ENCODE assay signal across 21 cellular contexts in the genomic region with DNA sequence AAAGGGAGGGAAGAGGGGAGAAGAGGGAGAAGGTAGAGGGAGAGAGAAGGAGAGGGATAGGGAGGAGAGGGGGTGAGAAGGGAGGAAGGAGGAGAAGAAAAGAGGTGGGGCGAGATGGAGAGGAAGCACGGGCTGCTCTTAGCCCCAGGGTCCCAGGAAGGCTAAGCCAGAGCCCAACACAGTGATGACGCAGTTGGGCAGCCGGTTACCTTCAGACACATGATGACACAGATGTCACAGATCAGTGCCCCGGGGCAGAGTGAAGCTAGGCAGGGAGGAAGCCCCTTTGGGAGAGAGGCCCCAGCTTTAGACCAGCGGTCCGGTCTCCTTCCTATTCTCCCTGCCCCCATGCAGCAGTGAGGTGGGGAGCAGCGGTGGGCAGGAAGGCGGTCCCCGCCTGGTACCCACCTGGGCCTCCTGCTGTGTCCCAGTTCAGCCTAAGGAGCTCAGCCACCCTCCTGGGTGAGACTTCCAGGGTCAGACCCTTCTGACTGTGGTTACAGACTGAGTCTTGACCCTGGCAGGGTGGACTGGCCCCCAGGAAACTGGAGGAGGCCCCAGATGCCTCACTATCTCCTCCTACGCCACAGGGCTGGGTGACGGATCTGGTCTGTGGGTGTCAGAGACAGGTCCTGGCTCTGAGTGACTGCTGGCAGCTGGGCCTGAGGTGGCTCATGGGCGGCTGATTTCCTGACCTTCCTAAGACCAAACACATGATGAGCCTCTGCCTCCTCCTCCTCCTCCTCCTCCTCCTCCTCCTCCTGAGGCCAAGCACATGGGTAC. TPM values are rescaled to one million over a fixed set of nuclear protein-coding genes. Genes with fewer than 3 reads are reported as not detected.
"Had no signal": no experiment of that assay in that cellular context is flagged by ENCODE, and none has a peak within 500 bp of the region (broad histone marks: within the 10 kb centered on the region; RNA-seq: fewer than 3 reads in every experiment).

No MANE protein-coding gene starts in this region.

- H3K36me3 Mint-ChIP-seq: naive thymus-derived CD4-positive, alpha-beta T cell had no signal

- ATAC-seq: effector memory CD8-positive, alpha-beta T cell; left colon; naive thymus-derived CD4-positive, alpha-beta T cell had no signal

- H3K27me3 ChIP-seq: upper lobe of left lung had no signal

- H3K9me3 Mint-ChIP-seq: dendritic cell treated with granulocyte-macrophage colony-stimulating factor and Interleukin-4, amounts not matched to agents 40 ng/mL and 50 ng/mL, for 4 days; effector memory CD8-positive, alpha-beta T cell; naive thymus-derived CD4-positive, alpha-beta T cell had no signal

- H3K27ac Mint-ChIP-seq: dendritic cell treated with granulocyte-macrophage colony-stimulating factor and Interleukin-4, amounts not matched to agents 40 ng/mL and 50 ng/mL, for 4 days; effector memory CD8-positive, alpha-beta T cell; naive thymus-derived CD4-positive, alpha-beta T cell had no signal

- H3K4me3 Mint-ChIP-seq: dendritic cell treated with granulocyte-macrophage colony-stimulating factor and Interleukin-4, amounts not matched to agents 40 ng/mL and 50 ng/mL, for 4 days; effector memory CD8-positive, alpha-beta T cell; naive thymus-derived CD4-positive, alpha-beta T cell had no signal

- H3K4me3 ChIP-seq: heart right ventricle, suprapubic skin, upper lobe of left lung had no signal

- H3K4me1 Mint-ChIP-seq: naive thymus-derived CD4-positive, alpha-beta T cell had no signal

- H3K9me3 ChIP-seq: heart right ventricle, suprapubic skin, upper lobe of left lung had no signal

- H3K4me1 ChIP-seq: suprapubic skin, upper lobe of left lung had no signal

- DNase-seq: activated naive CD4-positive, alpha-beta T cell; activated T-cell treated with anti-CD3 and anti-CD28 coated beads for 4 hours; aorta; cerebellar nuclear complex; effector memory CD8-positive, alpha-beta T cell; foreskin melanocyte; heart right ventricle; left colon; mammary epithelial cell; naive thymus-derived CD4-positive, alpha-beta T cell; retina; small intestine; stimulated activated CD4-positive, alpha-beta T cell treated with anti-CD3 and anti-CD28 coated beads, Interleukin-4, amount 100 ng/mL, for 24 hours; stimulated activated naive CD4-positive, alpha-beta T cell treated with Interleukin-2 at 50 U/mL for 16 hours had no signal

- H3K36me3 ChIP-seq: heart right ventricle, suprapubic skin, upper lobe of left lung had no signal

- H3K27ac ChIP-seq: epithelial cell of prostate, heart right ventricle, suprapubic skin, upper lobe of left lung had no signal

RNA-seq across cellular contexts. Expression of a gene that starts 38.8 kb away (rescaled TPM):
- total RNA-seq: fibroblast of lung; mononuclear cell; naive thymus-derived CD4-positive, alpha-beta T cell; T-helper 2 cell treated with Interferon-gamma antibody and Interleukin-4, amounts not matched to agents 100 ng/mL and 5 ng/mL, for 36 hours had no signal
